2 cellular contexts compared by ENCODE assay signal in genomic region chr2:189851174-189851826, GRCh38.
A peak's percentile ranks its signal among the peaks of the same experiment; 100 is the strongest.
TF ChIP-seq lines count a peak whose summit lies in the region.

No MANE protein-coding gene starts in this region.

TF ChIP-seq in GM23338, 12 proteins besides CTCF, POLR2A, EP300 and RAD21 (continued from another document):
- no peak for TF ChIP-seq EZH2phosphoT487 (IDR thresholded peaks at IDR 0.05; ENCODE audit: unreplicated experiment)
- no peak for TF ChIP-seq ZNF114 (CRISPR knock-in tag; IDR thresholded peaks at IDR 0.05)
- no peak for TF ChIP-seq ETS1 (IDR thresholded peaks at IDR 0.05)

TF ChIP-seq in H1, 55 proteins besides CTCF, POLR2A, EP300 and RAD21 (continued from another document):
- peak; percentile 19; the same call in 1 of the 2 replicates for TF ChIP-seq SIX5 (IDR thresholded peaks at IDR 0.05; ENCODE audit: low read depth, low read length)
- TF ChIP-seq JUN (IDR thresholded peaks at IDR 0.05; ENCODE audit: low read depth, low read length): no peak
- no peak for TF ChIP-seq TAF1 (IDR thresholded peaks at IDR 0.05; ENCODE audit: low read depth, low read length)
- TF ChIP-seq SP1 (IDR thresholded peaks at IDR 0.05; ENCODE audit: low read depth, low read length): 0 out of 2 replicates have a peak, but pooled peaks have one; percentile 27
- TF ChIP-seq SIRT6 (IDR thresholded peaks at IDR 0.05; ENCODE audit: low read length): no peak
